ENCODE assay signal across 8 cellular contexts in genomic region chr11:65918211-65919150, GRCh38. TPM values are rescaled to one million over a fixed set of nuclear protein-coding genes. Genes with fewer than 3 reads are reported as not detected.
A peak's percentile ranks its signal among the peaks of the same experiment; 100 is the strongest.
DNase-seq lines count a peak whose midpoint lies in the region; ATAC-seq and TF ChIP-seq lines count a peak whose summit lies in the region.

Gene C11orf68, minus strand, starts transcription at chr11:65919062. Its CDS starts 31 bp downstream, at chr11:65919031.

- no peaks in the 10 kb centered on the region for H3K27me3 Mint-ChIP-seq in effector memory CD8-positive, alpha-beta T cell

- intact Hi-C loops in mucosa of descending colon (cut with DNase I, micrococcal nuclease) (no loop called here), uterus (cut with DNase I; ENCODE audit: low total_unique reads) (no loop called here)

- peak within 1 kb of the TSS; percentile 91 to 92 for H3K4me3 Mint-ChIP-seq in effector memory CD8-positive, alpha-beta T cell

- in situ Hi-C loops in ACHN (cut with HindIII; ENCODE audit: low pct_ligation_motif_present, low pct_unique_long_range_greater_than_20kb, low sequenced_read_pairs), result no loop called here

- H3K27me3 ChIP-seq in Peyer's patch, result no peaks in the 10 kb centered on the region
- no peaks in the 10 kb centered on the region for H3K27me3 ChIP-seq in uterus

- peak within 1 kb of the TSS; percentile 90 for H3K27ac Mint-ChIP-seq in effector memory CD8-positive, alpha-beta T cell

- H3K9me3 ChIP-seq in Peyer's patch (no peaks in the 10 kb centered on the region), mucosa of descending colon (no peaks in the 10 kb centered on the region), uterus (no peaks in the 10 kb centered on the region)

- TF ChIP-seq CTCF in Peyer's patch (IDR thresholded peaks at IDR 0.05) (no peak), mucosa of descending colon (IDR thresholded peaks at IDR 0.05) (no peak), uterus (IDR thresholded peaks at IDR 0.05) (no peak)

- ATAC-seq in GM18519 (IDR thresholded peaks at IDR 0.05; ENCODE audit: low FRiP score, unreplicated experiment), result peak; percentile 30
- peak; percentile 61 for ATAC-seq in HG02970 (IDR thresholded peaks at IDR 0.05; ENCODE audit: low FRiP score, unreplicated experiment)
- peak; percentile 67 for ATAC-seq in effector memory CD8-positive, alpha-beta T cell (replicated peaks)
- ATAC-seq in mucosa of descending colon, result no peak

- DNase-seq in ACHN, result peak; percentile 16
- no peak for DNase-seq in Peyer's patch
- peak in 2 of 3 experiments; percentile 22 to 37 for DNase-seq in effector memory CD8-positive, alpha-beta T cell
- no peak for DNase-seq in mucosa of descending colon
- DNase-seq in uterus, result peak in 1 of 2 donors; percentile 56
- DNase-seq in stimulated activated CD4-positive, alpha-beta T cell treated with anti-CD3 and anti-CD28 coated beads, Interleukin-2, amount 100 ng/mL, for 24 hours, result no peak

- peaks cover 2 to 48% (median 21%) of the 10 kb centered on the region in 4 donors for H3K4me1 ChIP-seq in Peyer's patch
- peaks cover 36% of the 10 kb centered on the region for H3K4me1 ChIP-seq in mucosa of descending colon (ENCODE audit: low read depth)
- H3K4me1 ChIP-seq in uterus, result peaks cover 23 to 39% of the 10 kb centered on the region in 2 donors

- H3K27ac ChIP-seq in Peyer's patch (peak within 1 kb of the TSS; percentile 88 to 100 (median 95)), uterus (peak within 1 kb of the TSS; percentile 94 to 97)

- H3K36me3 ChIP-seq in Peyer's patch (peaks cover 0 to 18% (median 0%) of the 10 kb centered on the region in 3 donors), mucosa of descending colon (ENCODE audit: low read depth) (no peaks in the 10 kb centered on the region), uterus (no peaks in the 10 kb centered on the region)

- peaks cover 33 to 38% of the 10 kb centered on the region in 2 donors for H3K4me1 Mint-ChIP-seq in effector memory CD8-positive, alpha-beta T cell (ENCODE audit: low read depth in 2 of 2)

- peak in 1 of 2 donors; percentile 12 for TF ChIP-seq POLR2A in Peyer's patch (IDR thresholded peaks at IDR 0.05)
- peak; percentile 61 to 83 for TF ChIP-seq POLR2A in uterus (IDR thresholded peaks at IDR 0.05)

- H3K36me3 Mint-ChIP-seq in effector memory CD8-positive, alpha-beta T cell (ENCODE audit: insufficient read depth), result peaks cover 49% of the 10 kb centered on the region

- H3K9me3 Mint-ChIP-seq in effector memory CD8-positive, alpha-beta T cell, result no peaks in the 10 kb centered on the region

- peak within 1 kb of the TSS; percentile 94 to 99 (median 97) for H3K4me3 ChIP-seq in Peyer's patch
- peak within 1 kb of the TSS; percentile 94 for H3K4me3 ChIP-seq in mucosa of descending colon
- H3K4me3 ChIP-seq in uterus, result peak within 1 kb of the TSS; percentile 90 to 98

RNA-seq across cellular contexts. Expression of gene C11orf68, which starts in this region (rescaled TPM):
- 10 to 100 TPM in 2 of 4 donors, 1 to 10 TPM in 2; 8.3 to 20.6 (median 12.1) TPM for total RNA-seq in Peyer's patch
- 10 to 100 TPM; 24.9 to 42.2 (median 28.8) TPM for total RNA-seq in mucosa of descending colon
- 10 to 100 TPM; 11.5 to 53.0 (median 29.7) TPM for total RNA-seq in uterus

Comparison
In these comparisons a context has a peak if more than half of its experiments do, and no peak if none do; other contexts are left out.
1. DNase-seq: peak in ACHN (single experiment) and effector memory CD8-positive, alpha-beta T cell (2 of 3); none in Peyer's patch (0 of 3), mucosa of descending colon (0 of 3) and stimulated activated CD4-positive, alpha-beta T cell treated with anti-CD3 and anti-CD28 coated beads, Interleukin-2, amount 100 ng/mL, for 24 hours (0 of 2).
2. Peak in every context shown above with its lines, with median percentiles within 50 percentile points of each other: H3K4me3 ChIP-seq.